Comparison of ENCODE assay signal across 9 cellular contexts in genomic region chr20:38751360-38751976, GRCh38. TPM values are rescaled to one million over a fixed set of nuclear protein-coding genes. Genes with fewer than 3 reads are reported as not detected.
A peak's percentile ranks its signal among the peaks of the same experiment; 100 is the strongest.
DNase-seq lines count a peak whose midpoint lies in the region; ATAC-seq, FAIRE-seq and TF ChIP-seq lines count a peak whose summit lies in the region.
"Had no signal": no experiment of that assay in that cellular context is flagged by ENCODE, and none has a peak within 500 bp of the region (broad histone marks: within the 10 kb centered on the region; RNA-seq: fewer than 3 reads in every experiment).

No MANE protein-coding gene starts in this region.

- H3K79me2 ChIP-seq in GM23248 (ENCODE audit: insufficient read depth) = peaks cover 6% of the 10 kb centered on the region; the same call in 1 of the 2 replicates
- H3K79me2 ChIP-seq in endothelial cell of umbilical vein (ENCODE audit: control insufficient read depth, insufficient read depth, low read length) = peaks cover 2% of the 10 kb centered on the region

- no peak overlapping the region for H3K4me2 ChIP-seq in GM23248 (ENCODE audit: unreplicated experiment)
- no peak overlapping the region for H3K4me2 ChIP-seq in endothelial cell of umbilical vein (ENCODE audit: insufficient read depth, low read length)

- no peak for ATAC-seq in psoas muscle
- no peak for ATAC-seq in left lobe of liver
- no peak for ATAC-seq in GM18873 (IDR thresholded peaks at IDR 0.05; ENCODE audit: low FRiP score, unreplicated experiment)

- H3K27ac ChIP-seq in GM23248 (no peak overlapping the region), endothelial cell of umbilical vein (ENCODE audit: insufficient read depth, low read depth, low read length) (no peak overlapping the region), psoas muscle (no peak overlapping the region)
- H3K27ac ChIP-seq: skin epidermis had no signal

- H3K9me2 ChIP-seq in GM23248 (ENCODE audit: insufficient read depth) = no peaks in the 10 kb centered on the region

- POLR2A ChIA-PET in endothelial cell of umbilical vein (lab: Charles Lee) = no interaction called here

- H4K20me1 ChIP-seq in GM23248 (ENCODE audit: insufficient read depth) (no peaks in the 10 kb centered on the region), endothelial cell of umbilical vein (replicated peaks; ENCODE audit: control insufficient read depth, extremely low read depth, insufficient read depth, low read length) (no peaks in the 10 kb centered on the region)

- no peak overlapping the region for H3K9ac ChIP-seq in GM23248
- no peak overlapping the region for H3K9ac ChIP-seq in endothelial cell of umbilical vein (replicated peaks; ENCODE audit: extremely low read depth, insufficient read depth, low read length)

- DNase-seq in NCI-H1417 (lab: John Stamatoyannopoulos, UW) (peak; percentile 7 to 71 (median 16)), NCI-H1417 treated with DMSO at 0.1 percent for 48 hours (lab: John Stamatoyannopoulos, UW) (no peak), GM23248 (peak; percentile 64), OCI-M1 (lab: John Stamatoyannopoulos, UW) (peak; percentile 78), endothelial cell of umbilical vein (ENCODE audit: low read depth, low spot score) (peak; percentile 70), psoas muscle (no peak), left lobe of liver (ENCODE audit: low spot score) (no peak)

- H3K27me3 ChIP-seq in GM23248 (replicated peaks; ENCODE audit: insufficient read depth) = no peaks in the 10 kb centered on the region
- H3K27me3 ChIP-seq in endothelial cell of umbilical vein (ENCODE audit: control insufficient read depth in 2 of 2, insufficient read depth in 2 of 2, low read length in 2 of 2) = no peaks in the 10 kb centered on the region
- no peaks in the 10 kb centered on the region for H3K27me3 ChIP-seq in psoas muscle (ENCODE audit: insufficient read depth in 3 of 3, low read length in 2 of 3)

- H3K4me3 ChIP-seq in GM23248 (no peak overlapping the region), endothelial cell of umbilical vein (replicated peaks in 1 of 3; ENCODE audit: insufficient read depth in 1 of 3, low read depth in 1 of 3, low read length in 3 of 3) (no peak overlapping the region), psoas muscle (no peak overlapping the region)
- H3K4me3 ChIP-seq: skin epidermis had no signal

- dilution Hi-C loops in endothelial cell of umbilical vein (cut with MboI; ENCODE audit: extremely low pct_ligation_motif_present, low sequenced_read_pairs) = no loop called here

- H3K4me1 ChIP-seq in GM23248 (ENCODE audit: insufficient read depth) (peaks cover 6% of the 10 kb centered on the region), endothelial cell of umbilical vein (ENCODE audit: control insufficient read depth, extremely low read depth, insufficient read depth, low read length) (peaks cover 6% of the 10 kb centered on the region), psoas muscle (peaks cover 10% of the 10 kb centered on the region)

- intact Hi-C loops in endothelial cell of umbilical vein (cut with micrococcal nuclease) = loop anchor here (1.0 kb wide), 2 partner anchors 25 to 105 kb away; no protein-coding TSS in a partner anchor
- intact Hi-C loops in psoas muscle (cut with DNase I) = loop anchor here in 1 of 2 donors (1.0 kb wide), 1 partner anchor 107 kb away; no protein-coding TSS in a partner anchor

- TF ChIP-seq POLR2A in endothelial cell of umbilical vein (IDR thresholded peaks at IDR 0.05; ENCODE audit: low read depth, low read length) = no peak

- TF ChIP-seq CTCF in endothelial cell of umbilical vein (IDR thresholded peaks at IDR 0.05; ENCODE audit: extremely low read depth in 1 of 2, insufficient read depth in 1 of 2, low read depth in 1 of 2, low read length in 2 of 2) = peak; percentile 47 to 48
- TF ChIP-seq CTCF in psoas muscle (IDR thresholded peaks at IDR 0.05) = peak; percentile 67

- peak; percentile 18 for FAIRE-seq in endothelial cell of umbilical vein (lab: Jason Lieb, UNC)

- in situ Hi-C loops in GM23248 (cut with MboI) = no loop called here

- H3K36me3 ChIP-seq in GM23248 (ENCODE audit: low read depth) (peaks cover 20% of the 10 kb centered on the region), endothelial cell of umbilical vein (ENCODE audit: control insufficient read depth in 2 of 2, extremely low read depth in 1 of 2, insufficient read depth in 2 of 2, low read length in 2 of 2) (peaks cover 8 to 12% of the 10 kb centered on the region in 2 experiments), psoas muscle (ENCODE audit: insufficient read depth in 1 of 2, low read depth in 1 of 2) (peaks cover 0 to 63% of the 10 kb centered on the region in 2 donors)

- BruUV-seq in endothelial cell of umbilical vein (replicated peaks; lab: Mats Ljungman, UMichigan) = no TSS peak

- 50 to 54% methylated on average over 5 of the region's 5 CpGs for WGBS in GM23248 (ENCODE audit: low coverage in 1 of 2, low lambda C conversion rate in 2 of 2, missing lambda C conversion rate in 2 of 2), 2 experiments
- WGBS in psoas muscle, 3 donors = 61 to 77% (median 68%) methylated on average over 5 of the region's 5 CpGs

- H3K9me1 ChIP-seq in endothelial cell of umbilical vein (replicated peaks; ENCODE audit: control insufficient read depth, extremely low read depth, insufficient read depth, low read length) = no peaks in the 10 kb centered on the region

- CTCF ChIA-PET in endothelial cell of umbilical vein (lab: Charles Lee) = interaction anchor here (1.0 to 5.3 kb wide), 10 partner anchors 10 to 118 kb away, joined by 3 to 52 read pairs (median 6); partner anchors contain the start of gene SLC32A1

- H2AFZ ChIP-seq in GM23248 (no peak overlapping the region), endothelial cell of umbilical vein (ENCODE audit: low read depth, low read length) (no peak overlapping the region)

- H3K9me3 ChIP-seq in GM23248 (ENCODE audit: low read depth) (no peaks in the 10 kb centered on the region), endothelial cell of umbilical vein (replicated peaks; ENCODE audit: control insufficient read depth, insufficient read depth, low read length) (no peaks in the 10 kb centered on the region), psoas muscle (no peaks in the 10 kb centered on the region)

- no peaks in the 10 kb centered on the region for H3F3A ChIP-seq in GM23248 (ENCODE audit: insufficient read depth)

TF ChIP-seq in endothelial cell of umbilical vein, 7 proteins besides CTCF, POLR2A, EP300 and RAD21 (continues in another document):
- TF ChIP-seq JUN (IDR thresholded peaks at IDR 0.05; ENCODE audit: borderline replicate concordance, insufficient read depth, insufficient read length, low read depth) = no peak
- TF ChIP-seq MAX (IDR thresholded peaks at IDR 0.05; ENCODE audit: insufficient read depth, insufficient read length) = no peak
- no peak for TF ChIP-seq FOS (IDR thresholded peaks at IDR 0.05; ENCODE audit: borderline replicate concordance, insufficient read depth, low read length)
- no peak for TF ChIP-seq MYC (IDR thresholded peaks at IDR 0.05; ENCODE audit: low read depth, low read length)
- no peak for TF ChIP-seq GATA2 (IDR thresholded peaks at IDR 0.05; ENCODE audit: insufficient read depth, insufficient read length, low read depth, low read length)

RNA-seq across cellular contexts. Expression of gene ACTR5, which starts 3.2 kb away (rescaled TPM):
- total RNA-seq in GM23248 (2014; rRNA removed; shearing (Covaris generic)) = 3.0 and 5.1 TPM in 2 replicates
- 3.4 and 4.0 TPM in 2 replicates for polyA plus RNA-seq in GM23248 (2016; fragmentation: Nextera tagmentation; extraction: Ambion mirVana)
- total RNA-seq in endothelial cell of umbilical vein = 9.7 and 11.3 TPM in 2 replicates
- 8.8 and 8.9 TPM in 2 replicates for polyA plus RNA-seq in endothelial cell of umbilical vein
- polyA plus RNA-seq in endothelial cell of umbilical vein (2011; cell fraction: cytosol; rRNA removed) = 8.8 and 9.3 TPM in 2 replicates
- 26.9 and 28.0 TPM in 2 replicates for polyA plus RNA-seq in endothelial cell of umbilical vein (2011; cell fraction: nucleus; rRNA removed)
- polyA plus RNA-seq in endothelial cell of umbilical vein (2012) = 7.5 and 8.5 TPM in 2 replicates
- polyA minus RNA-seq in endothelial cell of umbilical vein = 8.0 and 8.5 TPM in 2 replicates
- 9.7 TPM for polyA minus RNA-seq in endothelial cell of umbilical vein (2011; cell fraction: cytosol; rRNA and poly(A)+ RNA removed)
- polyA minus RNA-seq in endothelial cell of umbilical vein (2011; cell fraction: nucleus; rRNA and poly(A)+ RNA removed) = 5.6 and 6.9 TPM in 2 replicates
- total RNA-seq in psoas muscle = 1 to 10 TPM; 3.8 to 5.3 (median 4.7) TPM
- polyA plus RNA-seq in psoas muscle = 1 to 10 TPM; 5.3 to 9.3 (median 6.8) TPM
- total RNA-seq in left lobe of liver = 6.6 TPM

RNA-seq across cellular contexts. Expression of gene SLC32A1, which starts 27.2 kb away (rescaled TPM):
- not detected in 2 replicates for total RNA-seq in GM23248 (2014; rRNA removed; shearing (Covaris generic))
- polyA plus RNA-seq in GM23248 (2016; fragmentation: Nextera tagmentation; extraction: Ambion mirVana) (not detected in 2 replicates), endothelial cell of umbilical vein (0.04 TPM in 1 of 2 replicates, not detected in the other), psoas muscle (not detected)
- total RNA-seq in endothelial cell of umbilical vein (not detected in 2 replicates), psoas muscle (not detected), left lobe of liver (not detected)
- polyA plus RNA-seq in endothelial cell of umbilical vein (2011; cell fraction: cytosol; rRNA removed) = not detected in 2 replicates
- not detected in 2 replicates for polyA plus RNA-seq in endothelial cell of umbilical vein (2011; cell fraction: nucleus; rRNA removed)
- not detected in 2 replicates for polyA plus RNA-seq in endothelial cell of umbilical vein (2012)
- not detected in 2 replicates for polyA minus RNA-seq in endothelial cell of umbilical vein
- polyA minus RNA-seq in endothelial cell of umbilical vein (2011; cell fraction: cytosol; rRNA and poly(A)+ RNA removed) = not detected
- polyA minus RNA-seq in endothelial cell of umbilical vein (2011; cell fraction: nucleus; rRNA and poly(A)+ RNA removed) = not detected in 2 replicates

RNA-seq across cellular contexts. Expression of gene PPP1R16B, which starts 54.0 kb away (rescaled TPM):
- total RNA-seq in GM23248 (2014; rRNA removed; shearing (Covaris generic)) = not detected in 2 replicates
- 0.34 TPM in 1 of 2 replicates, not detected in the other for polyA plus RNA-seq in GM23248 (2016; fragmentation: Nextera tagmentation; extraction: Ambion mirVana)
- 52.7 and 68.1 TPM in 2 replicates for total RNA-seq in endothelial cell of umbilical vein
- 32.4 and 34.7 TPM in 2 replicates for polyA plus RNA-seq in endothelial cell of umbilical vein
- polyA plus RNA-seq in endothelial cell of umbilical vein (2011; cell fraction: cytosol; rRNA removed) = 32.3 and 32.8 TPM in 2 replicates
- polyA plus RNA-seq in endothelial cell of umbilical vein (2011; cell fraction: nucleus; rRNA removed) = 57.5 and 72.3 TPM in 2 replicates
- polyA plus RNA-seq in endothelial cell of umbilical vein (2012) = 26.2 and 28.8 TPM in 2 replicates
- 92.7 and 97.9 TPM in 2 replicates for polyA minus RNA-seq in endothelial cell of umbilical vein
- polyA minus RNA-seq in endothelial cell of umbilical vein (2011; cell fraction: cytosol; rRNA and poly(A)+ RNA removed) = not detected
- polyA minus RNA-seq in endothelial cell of umbilical vein (2011; cell fraction: nucleus; rRNA and poly(A)+ RNA removed) = 32.1 and 33.3 TPM in 2 replicates
- total RNA-seq in psoas muscle = 1 to 10 TPM; 2.9 to 5.2 (median 5.1) TPM
- polyA plus RNA-seq in psoas muscle = 1 to 10 TPM; 1.6 to 4.1 (median 2.3) TPM
- total RNA-seq in left lobe of liver = 1.7 TPM

Comparison
In these comparisons a context has a peak if more than half of its experiments do, and no peak if none do; other contexts are left out.
1. DNase-seq: peak in NCI-H1417 (3 of 3), GM23248 (single experiment), OCI-M1 (single experiment) and endothelial cell of umbilical vein (single experiment); none in NCI-H1417 treated with DMSO at 0.1 percent for 48 hours (single experiment), psoas muscle (0 of 2) and left lobe of liver (single experiment).